1 cellular context compared by ENCODE assay signal in the genomic region with DNA sequence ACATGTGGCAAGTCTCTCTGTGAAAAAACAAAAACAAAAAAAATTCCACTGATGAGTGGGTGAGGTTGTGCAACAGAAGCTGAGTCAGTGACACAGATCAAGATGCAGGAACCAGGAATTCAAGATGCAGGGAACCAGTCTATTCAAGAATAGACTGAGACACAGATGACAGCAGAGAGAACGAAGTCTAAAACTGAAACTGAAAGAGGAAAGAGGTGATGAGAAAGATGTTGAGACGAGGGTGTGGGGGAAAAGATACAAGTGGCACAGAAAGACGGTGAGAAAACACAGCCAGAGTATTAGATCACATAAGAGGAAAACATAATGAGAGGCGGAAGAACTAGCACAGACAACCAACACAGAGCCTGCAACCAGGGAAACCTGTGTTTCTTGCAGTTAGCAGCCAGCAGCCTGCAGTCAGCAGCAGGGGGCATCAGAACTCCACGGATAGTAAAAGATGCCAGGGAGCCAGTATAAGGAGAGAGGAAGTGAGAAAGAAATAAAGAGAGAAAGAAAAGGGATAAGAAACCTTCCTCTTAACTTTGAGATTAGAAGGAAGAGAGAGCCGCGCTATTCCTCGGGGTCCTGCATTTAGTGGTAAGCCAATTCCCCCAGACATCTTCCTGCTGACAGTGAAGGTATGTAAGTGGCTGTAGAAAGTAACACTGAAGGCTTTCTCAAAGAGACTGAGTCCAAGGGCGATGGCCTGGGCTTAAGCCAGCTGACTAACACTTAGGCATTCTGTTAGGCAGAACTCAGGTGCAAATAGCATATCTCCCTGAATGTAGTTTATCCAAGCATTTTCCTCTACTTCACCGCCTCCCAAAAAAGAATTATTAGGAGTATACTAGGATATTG.
TF ChIP-seq lines count a peak whose summit lies in the region.

No MANE protein-coding gene starts in this region.

TF ChIP-seq in GM12878, 131 proteins besides CTCF, POLR2A, EP300 and RAD21 (continued from another document):
- TF ChIP-seq, protein P1, sequence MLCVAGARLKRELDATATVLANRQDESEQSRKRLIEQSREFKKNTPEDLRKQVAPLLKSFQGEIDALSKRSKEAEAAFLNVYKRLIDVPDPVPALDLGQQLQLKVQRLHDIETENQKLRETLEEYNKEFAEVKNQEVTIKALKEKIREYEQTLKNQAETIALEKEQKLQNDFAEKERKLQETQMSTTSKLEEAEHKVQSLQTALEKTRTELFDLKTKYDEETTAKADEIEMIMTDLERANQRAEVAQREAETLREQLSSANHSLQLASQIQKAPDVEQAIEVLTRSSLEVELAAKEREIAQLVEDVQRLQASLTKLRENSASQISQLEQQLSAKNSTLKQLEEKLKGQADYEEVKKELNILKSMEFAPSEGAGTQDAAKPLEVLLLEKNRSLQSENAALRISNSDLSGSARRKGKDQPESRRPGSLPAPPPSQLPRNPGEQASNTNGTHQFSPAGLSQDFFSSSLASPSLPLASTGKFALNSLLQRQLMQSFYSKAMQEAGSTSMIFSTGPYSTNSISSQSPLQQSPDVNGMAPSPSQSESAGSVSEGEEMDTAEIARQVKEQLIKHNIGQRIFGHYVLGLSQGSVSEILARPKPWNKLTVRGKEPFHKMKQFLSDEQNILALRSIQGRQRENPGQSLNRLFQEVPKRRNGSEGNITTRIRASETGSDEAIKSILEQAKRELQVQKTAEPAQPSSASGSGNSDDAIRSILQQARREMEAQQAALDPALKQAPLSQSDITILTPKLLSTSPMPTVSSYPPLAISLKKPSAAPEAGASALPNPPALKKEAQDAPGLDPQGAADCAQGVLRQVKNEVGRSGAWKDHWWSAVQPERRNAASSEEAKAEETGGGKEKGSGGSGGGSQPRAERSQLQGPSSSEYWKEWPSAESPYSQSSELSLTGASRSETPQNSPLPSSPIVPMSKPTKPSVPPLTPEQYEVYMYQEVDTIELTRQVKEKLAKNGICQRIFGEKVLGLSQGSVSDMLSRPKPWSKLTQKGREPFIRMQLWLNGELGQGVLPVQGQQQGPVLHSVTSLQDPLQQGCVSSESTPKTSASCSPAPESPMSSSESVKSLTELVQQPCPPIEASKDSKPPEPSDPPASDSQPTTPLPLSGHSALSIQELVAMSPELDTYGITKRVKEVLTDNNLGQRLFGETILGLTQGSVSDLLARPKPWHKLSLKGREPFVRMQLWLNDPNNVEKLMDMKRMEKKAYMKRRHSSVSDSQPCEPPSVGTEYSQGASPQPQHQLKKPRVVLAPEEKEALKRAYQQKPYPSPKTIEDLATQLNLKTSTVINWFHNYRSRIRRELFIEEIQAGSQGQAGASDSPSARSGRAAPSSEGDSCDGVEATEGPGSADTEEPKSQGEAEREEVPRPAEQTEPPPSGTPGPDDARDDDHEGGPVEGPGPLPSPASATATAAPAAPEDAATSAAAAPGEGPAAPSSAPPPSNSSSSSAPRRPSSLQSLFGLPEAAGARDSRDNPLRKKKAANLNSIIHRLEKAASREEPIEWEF (IDR thresholded peaks at IDR 0.05; ENCODE audit: insufficient replicate concordance, low read depth, low read length), result no peak
- no peak for TF ChIP-seq KDM1A (IDR thresholded peaks at IDR 0.05; ENCODE audit: borderline replicate concordance)
- 0 out of 2 replicates have a peak, but pooled peaks have one; percentile 15 for TF ChIP-seq ATF7 (IDR thresholded peaks at IDR 0.05; ENCODE audit: low read depth)
- TF ChIP-seq NR2F1 (conservative IDR thresholded peaks at IDR 0.05), result no peak
- TF ChIP-seq NR2C2 (IDR thresholded peaks at IDR 0.05; ENCODE audit: borderline replicate concordance, control insufficient read depth, insufficient read length, low read depth), result no peak
- TF ChIP-seq, protein P2, sequence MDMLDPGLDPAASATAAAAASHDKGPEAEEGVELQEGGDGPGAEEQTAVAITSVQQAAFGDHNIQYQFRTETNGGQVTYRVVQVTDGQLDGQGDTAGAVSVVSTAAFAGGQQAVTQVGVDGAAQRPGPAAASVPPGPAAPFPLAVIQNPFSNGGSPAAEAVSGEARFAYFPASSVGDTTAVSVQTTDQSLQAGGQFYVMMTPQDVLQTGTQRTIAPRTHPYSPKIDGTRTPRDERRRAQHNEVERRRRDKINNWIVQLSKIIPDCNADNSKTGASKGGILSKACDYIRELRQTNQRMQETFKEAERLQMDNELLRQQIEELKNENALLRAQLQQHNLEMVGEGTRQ (IDR thresholded peaks at IDR 0.05; ENCODE audit: borderline replicate concordance, low read depth, low read length), result no peak
- no peak for TF ChIP-seq TAF1 (IDR thresholded peaks at IDR 0.05; ENCODE audit: borderline replicate concordance, low read depth, low read length)
- TF ChIP-seq RB1 (IDR thresholded peaks at IDR 0.05; ENCODE audit: borderline replicate concordance), result 0 out of 2 replicates have a peak, but pooled peaks have one; percentile 31
- TF ChIP-seq, protein P3, sequence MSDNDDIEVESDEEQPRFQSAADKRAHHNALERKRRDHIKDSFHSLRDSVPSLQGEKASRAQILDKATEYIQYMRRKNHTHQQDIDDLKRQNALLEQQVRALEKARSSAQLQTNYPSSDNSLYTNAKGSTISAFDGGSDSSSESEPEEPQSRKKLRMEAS (IDR thresholded peaks at IDR 0.05; ENCODE audit: low read depth, low read length), result no peak
- TF ChIP-seq RFX5 (IDR thresholded peaks at IDR 0.05; ENCODE audit: low read depth, low read length), result no peak
- TF ChIP-seq SPI1 (IDR thresholded peaks at IDR 0.05; ENCODE audit: borderline replicate concordance, insufficient read depth, low read depth, low read length), result peak; percentile 86
- TF ChIP-seq ZNF622 (IDR thresholded peaks at IDR 0.05), result no peak
- peak in 1 of 2 experiments; percentile 31; a peak in 1 of 4 replicates for TF ChIP-seq ETV6 (conservative IDR thresholded peaks at IDR 0.05 in 1 of 2, IDR thresholded peaks at IDR 0.05 in 1 of 2; ENCODE audit: borderline replicate concordance in 1 of 2, low read depth in 1 of 2)
- TF ChIP-seq, protein P4, sequence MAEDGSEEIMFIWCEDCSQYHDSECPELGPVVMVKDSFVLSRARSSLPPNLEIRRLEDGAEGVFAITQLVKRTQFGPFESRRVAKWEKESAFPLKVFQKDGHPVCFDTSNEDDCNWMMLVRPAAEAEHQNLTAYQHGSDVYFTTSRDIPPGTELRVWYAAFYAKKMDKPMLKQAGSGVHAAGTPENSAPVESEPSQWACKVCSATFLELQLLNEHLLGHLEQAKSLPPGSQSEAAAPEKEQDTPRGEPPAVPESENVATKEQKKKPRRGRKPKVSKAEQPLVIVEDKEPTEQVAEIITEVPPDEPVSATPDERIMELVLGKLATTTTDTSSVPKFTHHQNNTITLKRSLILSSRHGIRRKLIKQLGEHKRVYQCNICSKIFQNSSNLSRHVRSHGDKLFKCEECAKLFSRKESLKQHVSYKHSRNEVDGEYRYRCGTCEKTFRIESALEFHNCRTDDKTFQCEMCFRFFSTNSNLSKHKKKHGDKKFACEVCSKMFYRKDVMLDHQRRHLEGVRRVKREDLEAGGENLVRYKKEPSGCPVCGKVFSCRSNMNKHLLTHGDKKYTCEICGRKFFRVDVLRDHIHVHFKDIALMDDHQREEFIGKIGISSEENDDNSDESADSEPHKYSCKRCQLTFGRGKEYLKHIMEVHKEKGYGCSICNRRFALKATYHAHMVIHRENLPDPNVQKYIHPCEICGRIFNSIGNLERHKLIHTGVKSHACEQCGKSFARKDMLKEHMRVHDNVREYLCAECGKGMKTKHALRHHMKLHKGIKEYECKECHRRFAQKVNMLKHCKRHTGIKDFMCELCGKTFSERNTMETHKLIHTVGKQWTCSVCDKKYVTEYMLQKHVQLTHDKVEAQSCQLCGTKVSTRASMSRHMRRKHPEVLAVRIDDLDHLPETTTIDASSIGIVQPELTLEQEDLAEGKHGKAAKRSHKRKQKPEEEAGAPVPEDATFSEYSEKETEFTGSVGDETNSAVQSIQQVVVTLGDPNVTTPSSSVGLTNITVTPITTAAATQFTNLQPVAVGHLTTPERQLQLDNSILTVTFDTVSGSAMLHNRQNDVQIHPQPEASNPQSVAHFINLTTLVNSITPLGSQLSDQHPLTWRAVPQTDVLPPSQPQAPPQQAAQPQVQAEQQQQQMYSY (CRISPR knock-in tag; IDR thresholded peaks at IDR 0.05), result no peak
- peak; percentile 44; the same call in 1 of the 2 replicates for TF ChIP-seq IKZF1 (conservative IDR thresholded peaks at IDR 0.05)
- no peak for TF ChIP-seq MYC (IDR thresholded peaks at IDR 0.05; ENCODE audit: insufficient read depth, insufficient read length, insufficient replicate concordance, low read length, severe bottlenecking)
- no peak for TF ChIP-seq SP1 (IDR thresholded peaks at IDR 0.05; ENCODE audit: low read depth, low read length)
- TF ChIP-seq STAT1 (conservative IDR thresholded peaks at IDR 0.05), result no peak
- no peak for TF ChIP-seq MXI1 (IDR thresholded peaks at IDR 0.05; ENCODE audit: low read depth, low read length)
- no peak for TF ChIP-seq CHD2 (IDR thresholded peaks at IDR 0.05; ENCODE audit: borderline replicate concordance, low read depth, low read length)
- no peak for TF ChIP-seq CREB1 (IDR thresholded peaks at IDR 0.05; ENCODE audit: low read depth)
- TF ChIP-seq SREBF2 (IDR thresholded peaks at IDR 0.05; ENCODE audit: low read length), result no peak
- TF ChIP-seq NBN (IDR thresholded peaks at IDR 0.05), result peak; percentile 75
- 0 out of 2 replicates have a peak, but pooled peaks have one; percentile 16 for TF ChIP-seq YY1 (IDR thresholded peaks at IDR 0.05; ENCODE audit: low read depth, low read length)
- peak; percentile 15 for TF ChIP-seq SMAD1 (IDR thresholded peaks at IDR 0.05; ENCODE audit: low read depth, partially characterized antibody)
- TF ChIP-seq HDGF (IDR thresholded peaks at IDR 0.05), result 0 out of 2 replicates have a peak, but pooled peaks have one; percentile 53
- TF ChIP-seq YBX1 (IDR thresholded peaks at IDR 0.05), result no peak
- no peak for TF ChIP-seq CBX5 (IDR thresholded peaks at IDR 0.05; ENCODE audit: low read depth)
- TF ChIP-seq ZNF384 (IDR thresholded peaks at IDR 0.05; ENCODE audit: borderline replicate concordance, low read depth, low read length), result no peak
- no peak for TF ChIP-seq IRF4 (IDR thresholded peaks at IDR 0.05; ENCODE audit: low read depth, low read length)
- TF ChIP-seq, protein P5, sequence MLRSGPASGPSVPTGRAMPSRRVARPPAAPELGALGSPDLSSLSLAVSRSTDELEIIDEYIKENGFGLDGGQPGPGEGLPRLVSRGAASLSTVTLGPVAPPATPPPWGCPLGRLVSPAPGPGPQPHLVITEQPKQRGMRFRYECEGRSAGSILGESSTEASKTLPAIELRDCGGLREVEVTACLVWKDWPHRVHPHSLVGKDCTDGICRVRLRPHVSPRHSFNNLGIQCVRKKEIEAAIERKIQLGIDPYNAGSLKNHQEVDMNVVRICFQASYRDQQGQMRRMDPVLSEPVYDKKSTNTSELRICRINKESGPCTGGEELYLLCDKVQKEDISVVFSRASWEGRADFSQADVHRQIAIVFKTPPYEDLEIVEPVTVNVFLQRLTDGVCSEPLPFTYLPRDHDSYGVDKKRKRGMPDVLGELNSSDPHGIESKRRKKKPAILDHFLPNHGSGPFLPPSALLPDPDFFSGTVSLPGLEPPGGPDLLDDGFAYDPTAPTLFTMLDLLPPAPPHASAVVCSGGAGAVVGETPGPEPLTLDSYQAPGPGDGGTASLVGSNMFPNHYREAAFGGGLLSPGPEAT (IDR thresholded peaks at IDR 0.05; ENCODE audit: low read depth), result peak; percentile 40; the same call in 1 of the 2 replicates
- TF ChIP-seq NFXL1 (IDR thresholded peaks at IDR 0.05; ENCODE audit: borderline replicate concordance), result no peak
- TF ChIP-seq MTA2 (IDR thresholded peaks at IDR 0.05; ENCODE audit: low read depth), result peak; percentile 25; the same call in 1 of the 2 replicates
- TF ChIP-seq CEBPB (IDR thresholded peaks at IDR 0.05; ENCODE audit: borderline replicate concordance in 1 of 2, low read depth in 2 of 2, low read length in 2 of 2), result no peak
- TF ChIP-seq, protein P6, sequence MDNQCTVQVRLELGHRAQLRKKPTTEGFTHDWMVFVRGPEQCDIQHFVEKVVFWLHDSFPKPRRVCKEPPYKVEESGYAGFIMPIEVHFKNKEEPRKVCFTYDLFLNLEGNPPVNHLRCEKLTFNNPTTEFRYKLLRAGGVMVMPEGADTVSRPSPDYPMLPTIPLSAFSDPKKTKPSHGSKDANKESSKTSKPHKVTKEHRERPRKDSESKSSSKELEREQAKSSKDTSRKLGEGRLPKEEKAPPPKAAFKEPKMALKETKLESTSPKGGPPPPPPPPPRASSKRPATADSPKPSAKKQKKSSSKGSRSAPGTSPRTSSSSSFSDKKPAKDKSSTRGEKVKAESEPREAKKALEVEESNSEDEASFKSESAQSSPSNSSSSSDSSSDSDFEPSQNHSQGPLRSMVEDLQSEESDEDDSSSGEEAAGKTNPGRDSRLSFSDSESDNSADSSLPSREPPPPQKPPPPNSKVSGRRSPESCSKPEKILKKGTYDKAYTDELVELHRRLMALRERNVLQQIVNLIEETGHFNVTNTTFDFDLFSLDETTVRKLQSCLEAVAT (IDR thresholded peaks at IDR 0.05), result peak; percentile 43; the same call in 1 of the 2 replicates
- TF ChIP-seq, protein P7, sequence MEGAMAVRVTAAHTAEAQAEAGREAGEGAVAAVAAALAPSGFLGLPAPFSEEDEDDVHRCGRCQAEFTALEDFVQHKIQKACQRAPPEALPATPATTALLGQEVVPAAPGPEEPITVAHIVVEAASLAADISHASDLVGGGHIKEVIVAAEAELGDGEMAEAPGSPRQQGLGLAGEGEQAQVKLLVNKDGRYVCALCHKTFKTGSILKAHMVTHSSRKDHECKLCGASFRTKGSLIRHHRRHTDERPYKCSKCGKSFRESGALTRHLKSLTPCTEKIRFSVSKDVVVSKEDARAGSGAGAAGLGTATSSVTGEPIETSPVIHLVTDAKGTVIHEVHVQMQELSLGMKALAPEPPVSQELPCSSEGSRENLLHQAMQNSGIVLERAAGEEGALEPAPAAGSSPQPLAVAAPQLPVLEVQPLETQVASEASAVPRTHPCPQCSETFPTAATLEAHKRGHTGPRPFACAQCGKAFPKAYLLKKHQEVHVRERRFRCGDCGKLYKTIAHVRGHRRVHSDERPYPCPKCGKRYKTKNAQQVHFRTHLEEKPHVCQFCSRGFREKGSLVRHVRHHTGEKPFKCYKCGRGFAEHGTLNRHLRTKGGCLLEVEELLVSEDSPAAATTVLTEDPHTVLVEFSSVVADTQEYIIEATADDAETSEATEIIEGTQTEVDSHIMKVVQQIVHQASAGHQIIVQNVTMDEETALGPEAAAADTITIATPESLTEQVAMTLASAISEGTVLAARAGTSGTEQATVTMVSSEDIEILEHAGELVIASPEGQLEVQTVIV (IDR thresholded peaks at IDR 0.05; ENCODE audit: borderline replicate concordance, partially characterized antibody), result no peak
- peak; percentile 73 for TF ChIP-seq SMC3 (IDR thresholded peaks at IDR 0.05; ENCODE audit: borderline replicate concordance, low read length)
- TF ChIP-seq KLF5 (IDR thresholded peaks at IDR 0.05; ENCODE audit: partially characterized antibody), result no peak
- TF ChIP-seq CBX3 (IDR thresholded peaks at IDR 0.05; ENCODE audit: borderline replicate concordance, low read depth), result no peak
